Comparison of ENCODE assay signal across 19 cellular contexts in the genomic region with DNA sequence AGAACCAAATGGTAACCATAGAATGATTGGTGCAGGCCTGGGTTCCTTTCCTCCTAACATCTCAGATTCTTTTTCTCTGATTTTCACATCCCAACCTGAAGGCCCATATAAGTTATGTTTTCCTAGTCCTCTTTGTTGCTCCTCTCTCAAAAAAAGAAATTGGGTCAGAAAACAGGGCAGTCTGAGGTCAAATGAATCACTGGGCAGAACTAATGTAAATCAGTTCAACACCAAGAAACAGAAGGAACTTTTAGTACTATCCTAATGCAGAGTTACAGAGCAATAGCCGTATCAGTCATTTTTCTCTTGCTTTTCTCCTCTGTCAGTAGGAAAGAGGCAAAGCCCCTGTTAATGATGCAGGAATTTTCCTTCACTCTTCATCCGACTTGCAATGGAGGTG. TPM values are rescaled to one million over a fixed set of nuclear protein-coding genes. Genes with fewer than 3 reads are reported as not detected.
DNase-seq lines count a peak whose midpoint lies in the region; TF ChIP-seq lines count a peak whose summit lies in the region.
"Had no signal": no experiment of that assay in that cellular context is flagged by ENCODE, and none has a peak within 500 bp of the region (broad histone marks: within the 10 kb centered on the region; RNA-seq: fewer than 3 reads in every experiment).

No MANE protein-coding gene starts in this region.

- H3K27ac Mint-ChIP-seq in endothelial cell (ENCODE audit: unreplicated experiment): no peak overlapping the region

- peak overlapping the region; percentile 6 for H3K4me3 Mint-ChIP-seq in endothelial cell (ENCODE audit: unreplicated experiment)
- H3K4me3 Mint-ChIP-seq: CD8-positive, alpha-beta memory T cell had no signal

- peak; percentile 20 for DNase-seq in AG08395 (ENCODE audit: low spot score)
- peak; percentile 42 for DNase-seq in RPMI7951 (ENCODE audit: low read depth)
- DNase-seq in endothelial cell (ENCODE audit: low spot score): no peak
- DNase-seq in renal cortical epithelial cell (ENCODE audit: low read depth): peak; percentile 32
- no peak for DNase-seq in T-helper 2 cell
- DNase-seq in NCI-H2081 (lab: John Stamatoyannopoulos, UW): no peak
- DNase-seq in anterior cingulate cortex (lab: John Stamatoyannopoulos, UW): no peak
- no peak for DNase-seq in NCI-H1436 treated with DMSO at 0.1 percent for 48 hours (lab: John Stamatoyannopoulos, UW)
- DNase-seq: CD8-positive, alpha-beta memory T cell; DMS 273 treated with DMSO at 0.1 percent for 48 hours; GF-D8; GOT3; KBM-7; NCI-H1048; NCI-H2107; NCI-H226; NCI-H524 treated with DMSO at 0.1 percent for 48 hours; SHP77; SK-N-SH had no signal

- no peak for TF ChIP-seq CTCF in endothelial cell (IDR thresholded peaks at IDR 0.05; ENCODE audit: unreplicated experiment)

- H3K27me3 Mint-ChIP-seq in endothelial cell (ENCODE audit: unreplicated experiment): peaks cover 2% of the 10 kb centered on the region

- H3K9me3 Mint-ChIP-seq in endothelial cell (ENCODE audit: unreplicated experiment): peaks cover 15% of the 10 kb centered on the region
- H3K9me3 Mint-ChIP-seq: CD8-positive, alpha-beta memory T cell had no signal

- peaks cover 29% of the 10 kb centered on the region for H3K36me3 Mint-ChIP-seq in endothelial cell (ENCODE audit: low read depth, unreplicated experiment)
- H3K36me3 Mint-ChIP-seq: CD8-positive, alpha-beta memory T cell had no signal

- H3K4me1 Mint-ChIP-seq in endothelial cell (ENCODE audit: unreplicated experiment): peaks cover 16% of the 10 kb centered on the region
- H3K4me1 Mint-ChIP-seq: CD8-positive, alpha-beta memory T cell had no signal

RNA-seq across cellular contexts. Expression of a gene that starts 11.0 kb away (rescaled TPM):
- total RNA-seq in RPMI7951 (2014; rRNA removed; shearing (Covaris generic)): 16.8 and 17.4 TPM in 2 replicates
- total RNA-seq in endothelial cell (ENCODE audit: unreplicated experiment) (118 TPM), renal cortical epithelial cell (105 and 188 TPM in 2 replicates)
- total RNA-seq: CD8-positive, alpha-beta memory T cell had no signal

Comparison
In these comparisons a context has a peak if more than half of its experiments do, and no peak if none do; other contexts are left out.
1. DNase-seq: peak in AG08395 (single experiment), RPMI7951 (single experiment) and renal cortical epithelial cell (single experiment); none in endothelial cell (single experiment), T-helper 2 cell (0 of 5), NCI-H2081 (0 of 2), anterior cingulate cortex (0 of 58) and NCI-H1436 treated with DMSO at 0.1 percent for 48 hours (single experiment).